8 cellular contexts compared by ENCODE assay signal in the genomic region with DNA sequence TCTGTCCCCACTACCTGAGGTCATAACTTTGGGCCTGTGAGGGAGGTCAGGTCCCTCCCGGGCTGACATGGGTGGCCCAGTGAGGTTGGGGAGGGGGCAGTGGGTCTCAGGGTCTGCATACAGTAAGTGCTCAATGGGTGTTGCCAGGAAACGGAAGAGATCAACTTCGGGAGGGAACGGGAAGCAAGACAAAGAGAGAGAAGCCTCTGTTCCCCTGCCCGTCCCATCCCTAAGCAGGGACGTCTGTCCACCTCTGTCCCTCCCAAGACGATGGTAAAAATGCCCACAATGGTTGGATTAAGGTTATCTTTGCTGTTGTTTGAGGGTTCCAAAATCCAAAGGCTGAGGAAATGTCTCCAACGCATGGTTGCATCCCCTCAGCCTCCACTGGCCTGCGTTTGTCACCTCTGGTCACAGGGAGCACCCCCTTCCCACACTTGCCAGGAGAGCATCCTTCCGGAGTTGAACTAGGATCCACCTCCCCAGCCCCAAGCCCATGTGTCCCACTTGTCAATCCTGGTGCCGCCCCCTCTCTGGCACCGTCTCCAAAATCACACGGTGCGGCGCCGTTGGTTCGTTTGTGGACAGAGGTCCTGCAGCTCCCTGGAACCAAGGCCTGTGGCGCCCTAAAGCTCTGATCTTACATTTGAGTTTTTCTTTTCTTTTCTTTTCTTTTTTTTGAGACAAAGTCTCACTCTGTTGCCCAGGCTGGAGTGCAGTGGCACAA. TPM values are rescaled to one million over a fixed set of nuclear protein-coding genes. Genes with fewer than 3 reads are reported as not detected.
A peak's percentile ranks its signal among the peaks of the same experiment; 100 is the strongest.
DNase-seq lines count a peak whose midpoint lies in the region; ATAC-seq and TF ChIP-seq lines count a peak whose summit lies in the region.

No MANE protein-coding gene starts in this region.

- H3K9me2 ChIP-seq in Loucy (replicated peaks; ENCODE audit: low read depth, low read length): no peaks in the 10 kb centered on the region

- H3K9me3 Mint-ChIP-seq in endodermal cell: no peaks in the 10 kb centered on the region

- no peak overlapping the region for H3K4me2 ChIP-seq in Loucy (ENCODE audit: low read depth, low read length, poor library complexity, severe bottlenecking)

- in situ Hi-C loops in GM13977 (cut with MboI; ENCODE audit: low pct_unique_long_range_greater_than_20kb, low sequenced_read_pairs, unreplicated experiment): no loop called here

- CTCF ChIA-PET in BJ (lab: Yijun Ruan, JAX): interaction anchor here (3.5 kb wide), 1 partner anchor 45 kb away, joined by 12 read pairs; no protein-coding TSS in a partner anchor

- 77 to 78% methylated on average over 17 to 18 of the region's 18 CpGs for WGBS in endodermal cell (ENCODE audit: insufficient coverage in 1 of 2, insufficient read length in 1 of 2), 2 experiments

- H3K9ac ChIP-seq in Loucy (ENCODE audit: low read depth, low read length, poor library complexity, severe bottlenecking) (no peak overlapping the region), endodermal cell (ENCODE audit: extremely low read depth, low read length, poor library complexity, severe bottlenecking) (no peak overlapping the region)

- ATAC-seq in GM18870 (IDR thresholded peaks at IDR 0.05; ENCODE audit: unreplicated experiment): no peak

- no peaks in the 10 kb centered on the region for H4K20me1 ChIP-seq in Loucy (ENCODE audit: insufficient read depth, low read length, poor library complexity, severe bottlenecking)

- peak overlapping the region; percentile 75 for H3K4me3 Mint-ChIP-seq in endodermal cell

- 0 out of 2 replicates have a peak overlapping the region, but pooled peaks have one; percentile 47 for H2AFZ ChIP-seq in Loucy (ENCODE audit: low read length)

- no peak for TF ChIP-seq CTCF in BJ (IDR thresholded peaks at IDR 0.05; ENCODE audit: insufficient read depth, low read depth, low read length)
- no peak for TF ChIP-seq CTCF in Loucy (conservative IDR thresholded peaks at IDR 0.05; ENCODE audit: low read length)
- no peak for TF ChIP-seq CTCF in endodermal cell (conservative IDR thresholded peaks at IDR 0.05)
- no peak for TF ChIP-seq CTCF in neutrophil (IDR thresholded peaks at IDR 0.05)
- TF ChIP-seq CTCF in GM13977 (IDR thresholded peaks at IDR 0.05; ENCODE audit: extremely low read depth, insufficient read depth, missing control alignments): no peak

- H3K27ac ChIP-seq in endodermal cell (ENCODE audit: low read depth, low read length): no peak overlapping the region
- peak overlapping the region; percentile 56 for H3K27ac ChIP-seq in neutrophil

- H3K27ac Mint-ChIP-seq in endodermal cell: no peak overlapping the region

- no peaks in the 10 kb centered on the region for H3K27me3 ChIP-seq in BJ (ENCODE audit: control insufficient read depth, insufficient read depth, low read length)
- no peaks in the 10 kb centered on the region for H3K27me3 ChIP-seq in Loucy (ENCODE audit: insufficient read depth, low read length, poor library complexity, severe bottlenecking)
- peaks cover 14% of the 10 kb centered on the region for H3K27me3 ChIP-seq in endodermal cell (ENCODE audit: control insufficient read depth, insufficient read depth, low read length, poor library complexity, severe bottlenecking)
- H3K27me3 ChIP-seq in neutrophil: no peaks in the 10 kb centered on the region

- peaks cover 4% of the 10 kb centered on the region; the same call in 1 of the 2 replicates for H3K36me3 ChIP-seq in BJ (ENCODE audit: control insufficient read depth, insufficient read depth, low read length)
- H3K36me3 ChIP-seq in Loucy (ENCODE audit: insufficient read depth, low read length): no peaks in the 10 kb centered on the region
- H3K36me3 ChIP-seq in endodermal cell (ENCODE audit: control insufficient read depth, insufficient read depth, low read length): no peaks in the 10 kb centered on the region
- peaks cover 14% of the 10 kb centered on the region for H3K36me3 ChIP-seq in neutrophil

- POLR2A ChIA-PET in BJ (lab: Charles Lee): no interaction called here

- peaks cover 56% of the 10 kb centered on the region for H3K27me3 Mint-ChIP-seq in endodermal cell (ENCODE audit: insufficient read depth)

- H3K4me1 Mint-ChIP-seq in endodermal cell: peaks cover 7% of the 10 kb centered on the region

- H3K4me3 ChIP-seq in BJ (ENCODE audit: low read depth, low read length) (peak overlapping the region; percentile 34), Loucy (ENCODE audit: low read length, poor library complexity, severe bottlenecking) (no peak overlapping the region), endodermal cell (ENCODE audit: low read length) (no peak overlapping the region), neutrophil (ENCODE audit: low read depth in 1 of 2, low read length in 1 of 2) (peak overlapping the region; percentile 30 to 45)

- H3K79me2 ChIP-seq in Loucy (ENCODE audit: insufficient read depth, low read length): peaks cover 7% of the 10 kb centered on the region; the same call in 1 of the 2 replicates

- peaks cover 16% of the 10 kb centered on the region for H3K36me3 Mint-ChIP-seq in endodermal cell (ENCODE audit: low read depth)

- no peaks in the 10 kb centered on the region for H3K4me1 ChIP-seq in Loucy (ENCODE audit: insufficient read depth, low read length, poor library complexity, severe bottlenecking)
- no peaks in the 10 kb centered on the region for H3K4me1 ChIP-seq in endodermal cell (ENCODE audit: control insufficient read depth, insufficient read depth, low read length)
- peaks cover 28 to 35% of the 10 kb centered on the region in 2 experiments for H3K4me1 ChIP-seq in neutrophil (ENCODE audit: control insufficient read depth in 1 of 2, insufficient read depth in 1 of 2, low read depth in 1 of 2, low read length in 1 of 2)

- H3F3A ChIP-seq in Loucy (ENCODE audit: low read depth): no peaks in the 10 kb centered on the region

- DNase-seq in BJ (ENCODE audit: low read depth): no peak
- peak; percentile 59 for DNase-seq in endodermal cell
- DNase-seq in NCI-H1436 treated with DMSO at 0.1 percent for 48 hours (lab: John Stamatoyannopoulos, UW): no peak
- no peak for DNase-seq in GM13977 (ENCODE audit: low spot score)
- DNase-seq in SHP77 treated with DMSO at 0.1 percent for 48 hours (lab: John Stamatoyannopoulos, UW): no peak

- H3K9me3 ChIP-seq in Loucy (ENCODE audit: insufficient read depth, low read depth, low read length) (no peaks in the 10 kb centered on the region), endodermal cell (ENCODE audit: control insufficient read depth, low read length) (no peaks in the 10 kb centered on the region), neutrophil (no peaks in the 10 kb centered on the region)

RNA-seq across cellular contexts. Expression of gene HOMER3, which starts 0.8 kb away (rescaled TPM):
- 44.7 and 55.3 TPM in 2 replicates for polyA plus RNA-seq in BJ (2011; rRNA removed)
- polyA minus RNA-seq in BJ (2011; rRNA and poly(A)+ RNA removed): 46.1 and 55.1 TPM in 2 replicates
- total RNA-seq in endodermal cell: 10 to 100 TPM; 21.5 to 31.2 TPM
- polyA plus RNA-seq in endodermal cell (2013, experiment 1 of 2): 63.3 TPM
- 51.0 TPM for polyA plus RNA-seq in endodermal cell (2013, experiment 2 of 2)

RNA-seq across cellular contexts. Expression of gene DDX49, which starts 22.3 kb away (rescaled TPM):
- polyA plus RNA-seq in BJ (2011; rRNA removed): 45.0 and 70.0 TPM in 2 replicates
- 28.9 and 72.6 TPM in 2 replicates for polyA minus RNA-seq in BJ (2011; rRNA and poly(A)+ RNA removed)
- 10 to 100 TPM; 30.4 to 37.9 TPM for total RNA-seq in endodermal cell
- 23.5 TPM for polyA plus RNA-seq in endodermal cell (2013, experiment 1 of 2)
- 23.6 TPM for polyA plus RNA-seq in endodermal cell (2013, experiment 2 of 2)

RNA-seq across cellular contexts. Expression of gene COPE, which starts 22.6 kb away (rescaled TPM):
- 161 and 309 TPM in 2 replicates for polyA plus RNA-seq in BJ (2011; rRNA removed)
- 159 and 265 TPM in 2 replicates for polyA minus RNA-seq in BJ (2011; rRNA and poly(A)+ RNA removed)
- 100 to 1,000 TPM; 226 to 241 TPM for total RNA-seq in endodermal cell
- polyA plus RNA-seq in endodermal cell (2013, experiment 1 of 2): 166 TPM
- 159 TPM for polyA plus RNA-seq in endodermal cell (2013, experiment 2 of 2)

RNA-seq across cellular contexts. Expression of gene CERS1, which starts 45.8 kb away (rescaled TPM):
- polyA plus RNA-seq in BJ (2011; rRNA removed): 0.39 and 0.83 TPM in 2 replicates
- 0.57 and 0.82 TPM in 2 replicates for polyA minus RNA-seq in BJ (2011; rRNA and poly(A)+ RNA removed)
- total RNA-seq in endodermal cell: 10 to 100 TPM; 16.6 to 25.5 TPM
- 16.9 TPM for polyA plus RNA-seq in endodermal cell (2013, experiment 1 of 2)
- 19.0 TPM for polyA plus RNA-seq in endodermal cell (2013, experiment 2 of 2)

Comparison
In these comparisons a context has a peak if more than half of its experiments do, and no peak if none do; other contexts are left out.
1. H3K4me3 ChIP-seq: peak in BJ (single experiment) and neutrophil (2 of 2); none in Loucy (single experiment) and endodermal cell (single experiment).